ENCODE assay signal across 21 cellular contexts in genomic region chr4:149910604-149911367, GRCh38.
"Had no signal": no experiment of that assay in that cellular context is flagged by ENCODE, and none has a peak within 500 bp of the region (broad histone marks: within the 10 kb centered on the region; RNA-seq: fewer than 3 reads in every experiment).

No MANE protein-coding gene starts in this region.

- H3K36me3 Mint-ChIP-seq: activated naive CD8-positive, alpha-beta T cell treated with anti-CD3 and anti-CD28 coated beads, Interleukin-2, amount 10 ng/mL, durations not matched to agents 7 days and 5 days had no signal

- H3K4me3 ChIP-seq: dorsolateral prefrontal cortex, psoas muscle, right lobe of liver, smooth muscle cell, thoracic aorta had no signal

- H3K9me3 Mint-ChIP-seq: activated naive CD8-positive, alpha-beta T cell treated with anti-CD3 and anti-CD28 coated beads, Interleukin-2, amount 10 ng/mL, durations not matched to agents 7 days and 5 days; neural crest cell had no signal

- H3K27ac ChIP-seq: dorsolateral prefrontal cortex, psoas muscle, right lobe of liver, thoracic aorta had no signal

- H3K27me3 Mint-ChIP-seq: activated naive CD8-positive, alpha-beta T cell treated with anti-CD3 and anti-CD28 coated beads, Interleukin-2, amount 10 ng/mL, durations not matched to agents 7 days and 5 days had no signal

- H3K9me3 ChIP-seq: psoas muscle, right lobe of liver, thoracic aorta had no signal

- FAIRE-seq: TTC549 had no signal

- DNase-seq: activated CD4-positive, alpha-beta T cell treated with anti-CD3 and anti-CD28 coated beads for 4 hours; activated CD8-positive, alpha-beta memory T cell treated with anti-CD3 and anti-CD28 coated beads, Interleukin-2, amount 50 U/mL, for 48 hours; activated CD8-positive, alpha-beta T cell treated with anti-CD3 and anti-CD28 coated beads, Interleukin-2, amount 10 ng/mL, durations not matched to agents 7 days and 5 days; activated gamma-delta T cell treated with Interleukin-2 at 50 U/mL for 16 hours; activated naive CD8-positive, alpha-beta T cell treated with anti-CD3 and anti-CD28 coated beads, Interleukin-2, amount 10 ng/mL, durations not matched to agents 7 days and 5 days; anterior cingulate cortex; cerebellar nuclear complex; dorsolateral prefrontal cortex; endodermal cell; erythroblast; hippocampal formation; left ventricle myocardium superior; mesendoderm; psoas muscle; right lobe of liver; SW 1271 had no signal

- H3K4me3 Mint-ChIP-seq: activated CD8-positive, alpha-beta T cell treated with anti-CD3 and anti-CD28 coated beads, Interleukin-2, amount 10 ng/mL, durations not matched to agents 7 days and 5 days; activated naive CD8-positive, alpha-beta T cell treated with anti-CD3 and anti-CD28 coated beads, Interleukin-2, amount 10 ng/mL, durations not matched to agents 7 days and 5 days; endodermal cell; neural crest cell; WTC11 had no signal

- H3K27ac Mint-ChIP-seq: activated CD8-positive, alpha-beta T cell treated with anti-CD3 and anti-CD28 coated beads, Interleukin-2, amount 10 ng/mL, durations not matched to agents 7 days and 5 days; activated naive CD8-positive, alpha-beta T cell treated with anti-CD3 and anti-CD28 coated beads, Interleukin-2, amount 10 ng/mL, durations not matched to agents 7 days and 5 days; endodermal cell; WTC11 had no signal

- H3K36me3 ChIP-seq: right lobe of liver, thoracic aorta had no signal

- H3K4me1 Mint-ChIP-seq: activated naive CD8-positive, alpha-beta T cell treated with anti-CD3 and anti-CD28 coated beads, Interleukin-2, amount 10 ng/mL, durations not matched to agents 7 days and 5 days; neural crest cell had no signal

- H3K27me3 ChIP-seq: dorsolateral prefrontal cortex, right lobe of liver had no signal

- H3K4me1 ChIP-seq: psoas muscle, right lobe of liver had no signal

- ATAC-seq: activated CD8-positive, alpha-beta T cell treated with anti-CD3 and anti-CD28 coated beads, Interleukin-2, amount 10 ng/mL, durations not matched to agents 7 days and 5 days; left ventricle myocardium superior; psoas muscle; right lobe of liver; WTC11 had no signal
